ENCODE assay signal across 11 cellular contexts in the genomic region with DNA sequence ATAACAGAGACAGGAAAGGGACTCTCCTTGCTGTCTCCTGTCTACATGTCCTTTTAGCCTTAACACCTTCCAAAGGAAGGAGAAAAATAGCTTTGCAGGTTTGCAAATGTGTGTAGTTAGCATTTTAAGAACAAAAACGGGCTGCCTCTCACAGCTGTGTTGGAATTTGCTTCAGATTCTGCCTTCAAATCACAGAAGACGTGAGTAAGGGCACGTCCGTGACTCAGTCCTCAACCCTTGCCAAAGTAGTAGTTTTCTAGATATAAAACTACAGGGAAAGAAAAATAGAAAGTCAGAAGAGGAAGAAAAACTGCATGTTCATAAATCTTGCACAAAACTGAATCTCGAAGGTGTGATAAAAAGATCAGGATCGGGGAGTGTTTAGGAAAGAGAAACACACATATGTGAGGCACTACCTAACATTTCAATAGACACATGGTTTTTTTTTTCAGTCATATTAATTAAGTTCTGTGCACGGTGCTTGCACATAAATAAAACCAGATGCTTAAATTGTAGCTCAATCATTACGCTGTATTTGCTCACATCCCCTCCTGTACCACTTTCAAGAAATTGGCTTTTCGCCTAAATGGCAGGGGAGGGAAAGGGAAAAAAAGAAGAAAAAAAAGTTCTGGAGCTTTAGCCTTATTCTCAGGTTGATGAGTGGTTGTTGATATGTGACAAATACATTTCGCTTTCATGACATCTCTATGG.
DNase-seq lines count a peak whose midpoint lies in the region; ATAC-seq, FAIRE-seq and TF ChIP-seq lines count a peak whose summit lies in the region.
"Had no signal": no experiment of that assay in that cellular context is flagged by ENCODE, and none has a peak within 500 bp of the region (broad histone marks: within the 10 kb centered on the region; RNA-seq: fewer than 3 reads in every experiment).

No MANE protein-coding gene starts in this region.

- DNase-seq in right lobe of liver, result no peak
- no peak for DNase-seq in HepG2 (ENCODE audit: low spot score)
- DNase-seq in amniotic epithelial cell (ENCODE audit: low read depth), result peak; percentile 72
- peak; percentile 87 for DNase-seq in iris pigment epithelial cell (ENCODE audit: low read depth)
- no peak for DNase-seq in GM19239 (ENCODE audit: insufficient read length, low spot score)
- DNase-seq: C1 segment of cervical spinal cord, NCI-H2029 had no signal

- no peaks in the 10 kb centered on the region for H3K27me3 ChIP-seq in right lobe of liver
- H3K27me3 ChIP-seq in HepG2 (ENCODE audit: control insufficient read depth in 1 of 2, insufficient read depth in 2 of 2, low read length in 2 of 2), result no peaks in the 10 kb centered on the region

- H3K36me3 ChIP-seq in right lobe of liver (no peaks in the 10 kb centered on the region), HepG2 (replicated peaks in 1 of 2; ENCODE audit: control insufficient read depth in 1 of 2, insufficient read depth in 2 of 2, low read length in 2 of 2) (no peaks in the 10 kb centered on the region)

- BruUV-seq in HepG2 (replicated peaks; lab: Mats Ljungman, UMichigan), result no TSS peak

- POLR2A ChIA-PET in HepG2 (lab: Yijun Ruan, JAX), result no interaction called here

- H3K27ac ChIP-seq in right lobe of liver, result peak overlapping the region in 1 of 3 donors; percentile 21
- H3K27ac ChIP-seq in HepG2 (ENCODE audit: extremely low read length, insufficient read depth, low read length), result no peak overlapping the region

- in situ Hi-C loops in HepG2 (cut with HindIII; ENCODE audit: extremely low pct_ligation_motif_present, low pct_unique_long_range_greater_than_20kb), result no loop called here

- H2AFZ ChIP-seq in HepG2 (ENCODE audit: low read length), result no peak overlapping the region

- no peak overlapping the region for H3K9ac ChIP-seq in HepG2 (ENCODE audit: insufficient read depth, low read depth, low read length)

- no peaks in the 10 kb centered on the region for H3K79me2 ChIP-seq in HepG2 (ENCODE audit: insufficient read depth, low read length)

- no peak for TF ChIP-seq CTCF in right lobe of liver (IDR thresholded peaks at IDR 0.05)
- TF ChIP-seq CTCF in HepG2 (CRISPR knock-in tag; IDR thresholded peaks at IDR 0.05), result no peak

- no peak for TF ChIP-seq RAD21 in HepG2 (CRISPR knock-in tag; IDR thresholded peaks at IDR 0.05)

- H3K4me1 ChIP-seq in right lobe of liver (no peaks in the 10 kb centered on the region), HepG2 (ENCODE audit: insufficient read depth, low read length) (no peaks in the 10 kb centered on the region)

- H4K20me1 ChIP-seq in HepG2 (ENCODE audit: insufficient read depth, low read length), result no peaks in the 10 kb centered on the region

- FAIRE-seq in HepG2 (lab: Jason Lieb, UNC) (no peak), GM19239 (lab: Jason Lieb, UNC) (no peak)
- FAIRE-seq: GM18507 had no signal

- TF ChIP-seq EP300 in HepG2 (IDR thresholded peaks at IDR 0.05; ENCODE audit: low read depth in 2 of 2, low read length in 2 of 2) (no peak), HepG2 (CRISPR knock-in tag; IDR thresholded peaks at IDR 0.05; ENCODE audit: borderline replicate concordance) (no peak)

- TF ChIP-seq POLR2A in right lobe of liver (IDR thresholded peaks at IDR 0.05) (no peak), HepG2 (IDR thresholded peaks at IDR 0.05; ENCODE audit: insufficient read depth in 1 of 2, low read depth in 2 of 2, low read length in 2 of 2) (no peak)

- no peaks in the 10 kb centered on the region for H3K9me3 ChIP-seq in right lobe of liver
- H3K9me3 ChIP-seq in HepG2 (ENCODE audit: low read length), result no peaks in the 10 kb centered on the region

- H3K4me3 ChIP-seq in right lobe of liver (no peak overlapping the region), HepG2 (replicated peaks in 1 of 3; ENCODE audit: insufficient read depth in 1 of 3, low read depth in 2 of 3, low read length in 3 of 3) (no peak overlapping the region)

- ATAC-seq in right lobe of liver (peak; percentile 21 to 61 (median 42)), HepG2 (no peak), GM21717 (IDR thresholded peaks at IDR 0.05; ENCODE audit: unreplicated experiment) (no peak), GM21723 (IDR thresholded peaks at IDR 0.05; ENCODE audit: unreplicated experiment) (no peak), GM18907 (IDR thresholded peaks at IDR 0.05; ENCODE audit: unreplicated experiment) (no peak)

- CTCF ChIA-PET in HepG2 (lab: Yijun Ruan, JAX; ENCODE audit: low intra/inter-chr PET ratio, low total read pairs), result no interaction called here

- intact Hi-C loops in right lobe of liver (cut with DNase I) (no loop called here), HepG2 (cut with micrococcal nuclease; ENCODE audit: unreplicated experiment) (no loop called here)

- no peak overlapping the region for H3K4me2 ChIP-seq in HepG2 (ENCODE audit: low read depth, low read length)

- 33% methylated on average over 10 of the region's 10 CpGs for WGBS in right lobe of liver (ENCODE audit: insufficient coverage, low coverage, low lambda C conversion rate, missing lambda C conversion rate)
- 8% methylated on average over 10 of the region's 10 CpGs for WGBS in HepG2 (ENCODE audit: low lambda C conversion rate)

TF ChIP-seq in HepG2, 621 proteins besides CTCF, POLR2A, EP300 and RAD21 (continues in another document):
- TF ChIP-seq, protein P1, sequence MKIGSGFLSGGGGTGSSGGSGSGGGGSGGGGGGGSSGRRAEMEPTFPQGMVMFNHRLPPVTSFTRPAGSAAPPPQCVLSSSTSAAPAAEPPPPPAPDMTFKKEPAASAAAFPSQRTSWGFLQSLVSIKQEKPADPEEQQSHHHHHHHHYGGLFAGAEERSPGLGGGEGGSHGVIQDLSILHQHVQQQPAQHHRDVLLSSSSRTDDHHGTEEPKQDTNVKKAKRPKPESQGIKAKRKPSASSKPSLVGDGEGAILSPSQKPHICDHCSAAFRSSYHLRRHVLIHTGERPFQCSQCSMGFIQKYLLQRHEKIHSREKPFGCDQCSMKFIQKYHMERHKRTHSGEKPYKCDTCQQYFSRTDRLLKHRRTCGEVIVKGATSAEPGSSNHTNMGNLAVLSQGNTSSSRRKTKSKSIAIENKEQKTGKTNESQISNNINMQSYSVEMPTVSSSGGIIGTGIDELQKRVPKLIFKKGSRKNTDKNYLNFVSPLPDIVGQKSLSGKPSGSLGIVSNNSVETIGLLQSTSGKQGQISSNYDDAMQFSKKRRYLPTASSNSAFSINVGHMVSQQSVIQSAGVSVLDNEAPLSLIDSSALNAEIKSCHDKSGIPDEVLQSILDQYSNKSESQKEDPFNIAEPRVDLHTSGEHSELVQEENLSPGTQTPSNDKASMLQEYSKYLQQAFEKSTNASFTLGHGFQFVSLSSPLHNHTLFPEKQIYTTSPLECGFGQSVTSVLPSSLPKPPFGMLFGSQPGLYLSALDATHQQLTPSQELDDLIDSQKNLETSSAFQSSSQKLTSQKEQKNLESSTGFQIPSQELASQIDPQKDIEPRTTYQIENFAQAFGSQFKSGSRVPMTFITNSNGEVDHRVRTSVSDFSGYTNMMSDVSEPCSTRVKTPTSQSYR (CRISPR knock-in tag; IDR thresholded peaks at IDR 0.05; ENCODE audit: borderline replicate concordance), result no peak
- TF ChIP-seq SIX4 (CRISPR knock-in tag; IDR thresholded peaks at IDR 0.05) (no peak), ZNF672 (CRISPR knock-in tag; IDR thresholded peaks at IDR 0.05) (no peak)
- TF ChIP-seq, protein P2, sequence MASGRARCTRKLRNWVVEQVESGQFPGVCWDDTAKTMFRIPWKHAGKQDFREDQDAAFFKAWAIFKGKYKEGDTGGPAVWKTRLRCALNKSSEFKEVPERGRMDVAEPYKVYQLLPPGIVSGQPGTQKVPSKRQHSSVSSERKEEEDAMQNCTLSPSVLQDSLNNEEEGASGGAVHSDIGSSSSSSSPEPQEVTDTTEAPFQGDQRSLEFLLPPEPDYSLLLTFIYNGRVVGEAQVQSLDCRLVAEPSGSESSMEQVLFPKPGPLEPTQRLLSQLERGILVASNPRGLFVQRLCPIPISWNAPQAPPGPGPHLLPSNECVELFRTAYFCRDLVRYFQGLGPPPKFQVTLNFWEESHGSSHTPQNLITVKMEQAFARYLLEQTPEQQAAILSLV (CRISPR knock-in tag; IDR thresholded peaks at IDR 0.05; ENCODE audit: borderline replicate concordance), result no peak
- TF ChIP-seq, protein P3, sequence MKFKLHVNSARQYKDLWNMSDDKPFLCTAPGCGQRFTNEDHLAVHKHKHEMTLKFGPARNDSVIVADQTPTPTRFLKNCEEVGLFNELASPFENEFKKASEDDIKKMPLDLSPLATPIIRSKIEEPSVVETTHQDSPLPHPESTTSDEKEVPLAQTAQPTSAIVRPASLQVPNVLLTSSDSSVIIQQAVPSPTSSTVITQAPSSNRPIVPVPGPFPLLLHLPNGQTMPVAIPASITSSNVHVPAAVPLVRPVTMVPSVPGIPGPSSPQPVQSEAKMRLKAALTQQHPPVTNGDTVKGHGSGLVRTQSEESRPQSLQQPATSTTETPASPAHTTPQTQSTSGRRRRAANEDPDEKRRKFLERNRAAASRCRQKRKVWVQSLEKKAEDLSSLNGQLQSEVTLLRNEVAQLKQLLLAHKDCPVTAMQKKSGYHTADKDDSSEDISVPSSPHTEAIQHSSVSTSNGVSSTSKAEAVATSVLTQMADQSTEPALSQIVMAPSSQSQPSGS (CRISPR knock-in tag; IDR thresholded peaks at IDR 0.05), result no peak
- TF ChIP-seq, protein P4, sequence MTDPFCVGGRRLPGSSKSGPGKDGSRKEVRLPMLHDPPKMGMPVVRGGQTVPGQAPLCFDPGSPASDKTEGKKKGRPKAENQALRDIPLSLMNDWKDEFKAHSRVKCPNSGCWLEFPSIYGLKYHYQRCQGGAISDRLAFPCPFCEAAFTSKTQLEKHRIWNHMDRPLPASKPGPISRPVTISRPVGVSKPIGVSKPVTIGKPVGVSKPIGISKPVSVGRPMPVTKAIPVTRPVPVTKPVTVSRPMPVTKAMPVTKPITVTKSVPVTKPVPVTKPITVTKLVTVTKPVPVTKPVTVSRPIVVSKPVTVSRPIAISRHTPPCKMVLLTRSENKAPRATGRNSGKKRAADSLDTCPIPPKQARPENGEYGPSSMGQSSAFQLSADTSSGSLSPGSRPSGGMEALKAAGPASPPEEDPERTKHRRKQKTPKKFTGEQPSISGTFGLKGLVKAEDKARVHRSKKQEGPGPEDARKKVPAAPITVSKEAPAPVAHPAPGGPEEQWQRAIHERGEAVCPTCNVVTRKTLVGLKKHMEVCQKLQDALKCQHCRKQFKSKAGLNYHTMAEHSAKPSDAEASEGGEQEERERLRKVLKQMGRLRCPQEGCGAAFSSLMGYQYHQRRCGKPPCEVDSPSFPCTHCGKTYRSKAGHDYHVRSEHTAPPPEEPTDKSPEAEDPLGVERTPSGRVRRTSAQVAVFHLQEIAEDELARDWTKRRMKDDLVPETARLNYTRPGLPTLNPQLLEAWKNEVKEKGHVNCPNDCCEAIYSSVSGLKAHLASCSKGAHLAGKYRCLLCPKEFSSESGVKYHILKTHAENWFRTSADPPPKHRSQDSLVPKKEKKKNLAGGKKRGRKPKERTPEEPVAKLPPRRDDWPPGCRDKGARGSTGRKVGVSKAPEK (CRISPR knock-in tag; IDR thresholded peaks at IDR 0.05; ENCODE audit: borderline replicate concordance), result no peak

Comparison
In these comparisons a context has a peak if more than half of its experiments do, and no peak if none do; other contexts are left out.
1. ATAC-seq: peak in right lobe of liver (4 of 4); none in HepG2 (single experiment), GM21717 (single experiment), GM21723 (single experiment) and GM18907 (single experiment).
2. DNase-seq: peak in amniotic epithelial cell (single experiment) and iris pigment epithelial cell (single experiment); none in right lobe of liver (0 of 3), HepG2 (single experiment) and GM19239 (single experiment).